16 cellular contexts compared by ENCODE assay signal in genomic region chr13:106755542-106755941, GRCh38.
DNase-seq lines count a peak whose midpoint lies in the region; ATAC-seq, FAIRE-seq and TF ChIP-seq lines count a peak whose summit lies in the region.
"Had no signal": no experiment of that assay in that cellular context is flagged by ENCODE, and none has a peak within 500 bp of the region (broad histone marks: within the 10 kb centered on the region; RNA-seq: fewer than 3 reads in every experiment).

No MANE protein-coding gene starts in this region.

- FAIRE-seq in urothelium cell line (lab: Jason Lieb, UNC), result no peak

- H3K4me1 ChIP-seq in heart left ventricle (peaks cover 0 to 39% (median 10%) of the 10 kb centered on the region in 12 donors), right cardiac atrium (ENCODE audit: control insufficient read depth, insufficient read depth, low read length) (peaks cover 5% of the 10 kb centered on the region), endodermal cell (ENCODE audit: control insufficient read depth, insufficient read depth, low read length) (peaks cover 4% of the 10 kb centered on the region), aorta (ENCODE audit: control insufficient read depth in 1 of 2, insufficient read depth in 2 of 2, low read length in 2 of 2) (no peaks in the 10 kb centered on the region)
- H3K4me1 ChIP-seq: BLaER1 treated with 17β-estradiol and CSF1 and Interleukin-3, amounts not matched to agents 10 nM and 100 nM had no signal

- TF ChIP-seq CTCF in heart left ventricle (IDR thresholded peaks at IDR 0.05), result no peak
- no peak for TF ChIP-seq CTCF in endodermal cell (conservative IDR thresholded peaks at IDR 0.05)
- no peak for TF ChIP-seq CTCF in nephron (IDR thresholded peaks at IDR 0.05; ENCODE audit: unreplicated experiment in 3 of 3)

- intact Hi-C loops in heart left ventricle (cut with DNase I) (loop anchor here in 1 of 10 donors (5.0 to 10.0 kb wide), 2 partner anchors 43 to 159 kb away; no protein-coding TSS in a partner anchor), right cardiac atrium (cut with DNase I) (no loop called here), aorta (cut with DNase I) (no loop called here)

- no peak for TF ChIP-seq POLR2A in heart left ventricle (IDR thresholded peaks at IDR 0.05)

- no peak overlapping the region for H3K4me3 ChIP-seq in heart left ventricle
- H3K4me3 ChIP-seq in right cardiac atrium (ENCODE audit: low read length), result no peak overlapping the region
- no peak overlapping the region for H3K4me3 ChIP-seq in endodermal cell (ENCODE audit: low read length)
- no peak overlapping the region for H3K4me3 ChIP-seq in aorta (ENCODE audit: low read length in 2 of 2)
- H3K4me3 ChIP-seq: BLaER1 treated with 17β-estradiol and CSF1 and Interleukin-3, amounts not matched to agents 10 nM and 100 nM had no signal

- H3K27me3 Mint-ChIP-seq in endodermal cell (ENCODE audit: insufficient read depth), result peaks cover 10% of the 10 kb centered on the region
- H3K27me3 Mint-ChIP-seq in nephron (ENCODE audit: low read depth), result peaks cover 5% of the 10 kb centered on the region

- H3K27ac ChIP-seq in heart left ventricle, result peak overlapping the region in 7 of 12 donors; percentile 11 to 55 (median 24)
- H3K27ac ChIP-seq in right cardiac atrium (ENCODE audit: low read length), result no peak overlapping the region
- peak overlapping the region; percentile 67 for H3K27ac ChIP-seq in endodermal cell (ENCODE audit: low read depth, low read length)
- no peak overlapping the region for H3K27ac ChIP-seq in aorta (ENCODE audit: low read depth in 1 of 2, low read length in 2 of 2)
- H3K27ac ChIP-seq: BLaER1 treated with 17β-estradiol and CSF1 and Interleukin-3, amounts not matched to agents 10 nM and 100 nM had no signal

- H3K27ac Mint-ChIP-seq in endodermal cell (no peak overlapping the region), nephron (peak overlapping the region in 2 of 3 experiments; percentile 48 to 63)

- no peak overlapping the region for H3K9ac ChIP-seq in endodermal cell (ENCODE audit: extremely low read depth, low read length, poor library complexity, severe bottlenecking)
- H3K9ac ChIP-seq: BLaER1 treated with 17β-estradiol and CSF1 and Interleukin-3, amounts not matched to agents 10 nM and 100 nM had no signal

- H3K9me3 Mint-ChIP-seq in endodermal cell, result no peaks in the 10 kb centered on the region
- no peaks in the 10 kb centered on the region for H3K9me3 Mint-ChIP-seq in nephron

- H3K4me1 Mint-ChIP-seq in endodermal cell (peaks cover 20% of the 10 kb centered on the region), nephron (peaks cover 44% of the 10 kb centered on the region)

- DNase-seq in heart left ventricle (no peak), right cardiac atrium (no peak), endodermal cell (no peak), urothelium cell line (ENCODE audit: low spot score) (peak; percentile 10), aorta (no peak), SHP77 treated with DMSO at 0.1 percent for 48 hours (lab: John Stamatoyannopoulos, UW) (no peak)
- DNase-seq: 8988T, HCEC 1CT, MV-4-11, NCI-H1436, NCI-H2227 treated with DMSO at 0.1 percent for 48 hours, NCI-H526 treated with DMSO at 0.1 percent for 48 hours, RPMI8226 had no signal

- H3K36me3 Mint-ChIP-seq in endodermal cell (ENCODE audit: low read depth) (no peaks in the 10 kb centered on the region), nephron (ENCODE audit: low read depth) (no peaks in the 10 kb centered on the region)

- no peak for ATAC-seq in heart left ventricle
- ATAC-seq in right cardiac atrium, result no peak
- no peak for ATAC-seq in aorta (ENCODE audit: low FRiP score)
- no peak for ATAC-seq in HG03280 (IDR thresholded peaks at IDR 0.05; ENCODE audit: unreplicated experiment)

- 58 to 60% (median 59%) methylated on average over 9 of the region's 9 CpGs for WGBS in heart left ventricle, 4 donors
- whole genome bisulfite sequencing in right cardiac atrium, result 65% methylated on average over 9 of the region's 9 CpGs
- WGBS in endodermal cell (ENCODE audit: insufficient coverage in 1 of 2, insufficient read length in 1 of 2), 2 experiments, result 89 to 92% methylated on average over 8 to 9 of the region's 9 CpGs
- 72 to 81% methylated on average over 9 of the region's 9 CpGs for whole genome bisulfite sequencing in aorta, 2 donors

- H3K27me3 ChIP-seq in heart left ventricle (no peaks in the 10 kb centered on the region), right cardiac atrium (ENCODE audit: control insufficient read depth, insufficient read depth) (no peaks in the 10 kb centered on the region), endodermal cell (ENCODE audit: control insufficient read depth, insufficient read depth, low read length, poor library complexity, severe bottlenecking) (no peaks in the 10 kb centered on the region), aorta (ENCODE audit: control insufficient read depth in 1 of 2, insufficient read depth in 2 of 2, low read length in 1 of 2) (no peaks in the 10 kb centered on the region)
- H3K27me3 ChIP-seq: BLaER1 treated with 17β-estradiol and CSF1 and Interleukin-3, amounts not matched to agents 10 nM and 100 nM had no signal

- H3K36me3 ChIP-seq in heart left ventricle, result no peaks in the 10 kb centered on the region
- no peaks in the 10 kb centered on the region for H3K36me3 ChIP-seq in endodermal cell (ENCODE audit: control insufficient read depth, insufficient read depth, low read length)
- H3K36me3 ChIP-seq in aorta (ENCODE audit: control insufficient read depth in 1 of 2, insufficient read depth in 2 of 2, low read length in 1 of 2), result no peaks in the 10 kb centered on the region
- H3K36me3 ChIP-seq: BLaER1 treated with 17β-estradiol and CSF1 and Interleukin-3, amounts not matched to agents 10 nM and 100 nM had no signal

- no peaks in the 10 kb centered on the region for H3K9me3 ChIP-seq in heart left ventricle
- H3K9me3 ChIP-seq in right cardiac atrium (ENCODE audit: control insufficient read depth, low read length), result no peaks in the 10 kb centered on the region
- no peaks in the 10 kb centered on the region for H3K9me3 ChIP-seq in endodermal cell (ENCODE audit: control insufficient read depth, low read length)
- H3K9me3 ChIP-seq in aorta (ENCODE audit: control insufficient read depth, low read length), result no peaks in the 10 kb centered on the region
- H3K9me3 ChIP-seq: BLaER1 treated with 17β-estradiol and CSF1 and Interleukin-3, amounts not matched to agents 10 nM and 100 nM had no signal

- H3K4me3 Mint-ChIP-seq in endodermal cell, result no peak overlapping the region
- H3K4me3 Mint-ChIP-seq in nephron, result no peak overlapping the region

Comparison
In these comparisons a context has a peak if more than half of its experiments do, and no peak if none do; other contexts are left out.
1. H3K27ac ChIP-seq: peak in heart left ventricle (7 of 12) and endodermal cell (single experiment); none in right cardiac atrium (single experiment) and aorta (0 of 2).